Comparison of ENCODE assay signal across 1 cellular context in the genomic region with DNA sequence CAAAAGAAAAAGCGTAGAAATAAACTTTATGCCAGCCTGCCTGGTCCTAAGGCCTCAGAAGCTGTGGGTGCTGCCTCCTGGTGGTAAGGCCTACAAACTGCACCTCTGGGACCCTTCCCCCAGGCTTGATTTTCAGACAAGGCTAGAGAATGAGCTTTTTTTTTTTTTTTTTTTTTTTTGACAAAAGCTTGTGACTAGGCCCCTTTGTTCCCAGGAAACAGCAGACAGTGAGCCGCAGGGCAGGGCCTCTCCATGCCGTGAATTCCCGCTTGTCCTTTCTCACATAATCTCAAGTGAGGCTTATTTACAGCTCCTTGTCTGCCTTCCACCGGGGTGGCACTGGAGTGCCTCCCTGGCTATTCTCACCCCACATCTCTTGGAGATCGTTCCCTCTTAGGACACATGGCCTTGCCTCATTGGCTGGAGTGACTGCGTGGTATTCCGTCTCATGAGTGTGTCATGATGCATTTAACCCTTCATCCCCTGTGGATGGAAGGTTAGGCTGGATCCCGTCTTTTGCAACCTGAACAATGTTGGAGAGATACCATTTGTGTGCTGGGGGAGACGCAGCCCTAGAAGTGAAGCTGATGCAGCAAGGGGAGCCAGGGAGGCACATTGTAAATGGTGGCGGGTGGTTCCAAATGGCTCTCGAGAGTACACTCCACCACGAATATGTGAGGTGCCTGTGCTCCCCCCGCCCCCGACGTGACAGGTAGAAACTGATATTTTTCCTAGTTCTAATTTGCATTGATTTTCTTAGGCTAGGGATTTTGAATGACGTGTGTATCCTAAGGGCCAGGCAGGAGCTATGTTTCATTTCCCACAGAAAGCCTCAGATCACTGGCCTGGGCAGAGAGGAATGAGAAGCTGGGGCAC.
TF ChIP-seq lines count a peak whose summit lies in the region.

No MANE protein-coding gene starts in this region.

TF ChIP-seq in K562, 482 proteins besides CTCF, POLR2A, EP300 and RAD21 (continued from another document):
- TF ChIP-seq, protein P1, sequence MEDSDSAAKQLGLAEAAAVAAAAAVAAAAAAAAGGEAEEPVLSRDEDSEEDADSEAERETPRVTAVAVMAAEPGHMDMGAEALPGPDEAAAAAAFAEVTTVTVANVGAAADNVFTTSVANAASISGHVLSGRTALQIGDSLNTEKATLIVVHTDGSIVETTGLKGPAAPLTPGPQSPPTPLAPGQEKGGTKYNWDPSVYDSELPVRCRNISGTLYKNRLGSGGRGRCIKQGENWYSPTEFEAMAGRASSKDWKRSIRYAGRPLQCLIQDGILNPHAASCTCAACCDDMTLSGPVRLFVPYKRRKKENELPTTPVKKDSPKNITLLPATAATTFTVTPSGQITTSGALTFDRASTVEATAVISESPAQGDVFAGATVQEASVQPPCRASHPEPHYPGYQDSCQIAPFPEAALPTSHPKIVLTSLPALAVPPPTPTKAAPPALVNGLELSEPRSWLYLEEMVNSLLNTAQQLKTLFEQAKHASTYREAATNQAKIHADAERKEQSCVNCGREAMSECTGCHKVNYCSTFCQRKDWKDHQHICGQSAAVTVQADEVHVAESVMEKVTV (CRISPR knock-in tag; IDR thresholded peaks at IDR 0.05): 0 out of 2 replicates have a peak, but pooled peaks have one; percentile 18
- TF ChIP-seq MAZ (CRISPR knock-in tag; conservative IDR thresholded peaks at IDR 0.05 in 1 of 2, IDR thresholded peaks at IDR 0.05 in 1 of 2): no peak
- TF ChIP-seq ZNF384 (IDR thresholded peaks at IDR 0.05; ENCODE audit: low read depth, low read length): peak; percentile 92
- TF ChIP-seq XRCC5 (IDR thresholded peaks at IDR 0.05; ENCODE audit: low read depth, low read length): peak; percentile 82; the same call in 1 of the 2 replicates
- TF ChIP-seq KLF16 (IDR thresholded peaks at IDR 0.05): 0 out of 2 replicates have a peak, but pooled peaks have one; percentile 9
- no peak for TF ChIP-seq KLF10 (CRISPR knock-in tag; IDR thresholded peaks at IDR 0.05)
- peak; percentile 56 for TF ChIP-seq SMC3 (conservative IDR thresholded peaks at IDR 0.05; ENCODE audit: insufficient read depth, low read depth, low read length)
